8 cellular contexts compared by ENCODE assay signal in genomic region chr16:80803341-80804060, GRCh38. TPM values are rescaled to one million over a fixed set of nuclear protein-coding genes. Genes with fewer than 3 reads are reported as not detected.
DNase-seq lines count a peak whose midpoint lies in the region; TF ChIP-seq lines count a peak whose summit lies in the region.

No MANE protein-coding gene starts in this region.

- no peak for TF ChIP-seq POLR2A in sigmoid colon (IDR thresholded peaks at IDR 0.05)

- H3K9me3 ChIP-seq in cardiac muscle cell (ENCODE audit: low read depth) = no peaks in the 10 kb centered on the region
- H3K9me3 ChIP-seq in sigmoid colon = no peaks in the 10 kb centered on the region

- no peak overlapping the region for H3K27ac ChIP-seq in cardiac muscle cell
- no peak overlapping the region for H3K27ac ChIP-seq in sigmoid colon

- 4% methylated on average over 86 to 87 of the region's 88 CpGs for WGBS in sigmoid colon, 2 donors

- intact Hi-C loops in sigmoid colon (cut with DNase I) = no loop called here

- TF ChIP-seq EP300 in sigmoid colon (IDR thresholded peaks at IDR 0.05) = no peak

- TF ChIP-seq CTCF in GM20000 (IDR thresholded peaks at IDR 0.05; ENCODE audit: extremely low read depth, missing control alignments) = no peak
- TF ChIP-seq CTCF in cardiac muscle cell (IDR thresholded peaks at IDR 0.05; ENCODE audit: low read depth, low read length) = peak; percentile 60
- peak in 1 of 4 experiments; percentile 23 for TF ChIP-seq CTCF in sigmoid colon (IDR thresholded peaks at IDR 0.05)

- H3K4me1 ChIP-seq in cardiac muscle cell (ENCODE audit: low read depth) (no peaks in the 10 kb centered on the region), sigmoid colon (peaks cover 0 to 6% (median 5%) of the 10 kb centered on the region in 4 donors)

- H3K36me3 ChIP-seq in cardiac muscle cell = no peaks in the 10 kb centered on the region
- H3K36me3 ChIP-seq in sigmoid colon = no peaks in the 10 kb centered on the region

- H3K27me3 ChIP-seq in cardiac muscle cell (peaks cover 84% of the 10 kb centered on the region), sigmoid colon (no peaks in the 10 kb centered on the region)

- DNase-seq in AG20443 (ENCODE audit: low spot score) (peak; percentile 61), GM20000 (ENCODE audit: low spot score) (peak; percentile 75), NCI-H226 (peak; percentile 32), cardiac muscle cell (ENCODE audit: low read depth in 1 of 2, low spot score in 1 of 2) (peak; percentile 25 to 27), sigmoid colon (no peak), NCI-H446 (lab: John Stamatoyannopoulos, UW) (no peak), occipital lobe (lab: John Stamatoyannopoulos, UW) (no peak)
- peak; percentile 81 for DNase-seq in activated effector memory CD4-positive, alpha-beta T cell treated with anti-CD3 and anti-CD28 coated beads, Interleukin-2, amount 50 U/mL, for 16 hours

- H3K4me3 ChIP-seq in cardiac muscle cell (peak overlapping the region; percentile 48), sigmoid colon (peak overlapping the region; percentile 24 to 64 (median 60))

RNA-seq across cellular contexts. Expression of gene CDYL2, which starts 0.9 kb away (rescaled TPM):
- total RNA-seq in cardiac muscle cell (0.74 and 0.99 TPM in 2 replicates), sigmoid colon (1 to 10 TPM; 2.5 to 8.8 (median 3.5) TPM), occipital lobe (10.0 TPM)
- polyA plus RNA-seq in cardiac muscle cell (0.54 and 0.95 TPM in 2 replicates), sigmoid colon (1 to 10 TPM; 1.2 to 1.9 (median 1.2) TPM)

Comparison
In these comparisons a context has a peak if more than half of its experiments do, and no peak if none do; other contexts are left out.
1. DNase-seq: peak in AG20443 (single experiment), GM20000 (single experiment), NCI-H226 (single experiment), activated effector memory CD4-positive, alpha-beta T cell treated with anti-CD3 and anti-CD28 coated beads, Interleukin-2, amount 50 U/mL, for 16 hours (single experiment) and cardiac muscle cell (2 of 2); none in sigmoid colon (single experiment), NCI-H446 (0 of 2) and occipital lobe (single experiment).